22 cellular contexts compared by ENCODE assay signal in genomic region chr5:93107141-93107540, GRCh38.
DNase-seq lines count a peak whose midpoint lies in the region; ATAC-seq and TF ChIP-seq lines count a peak whose summit lies in the region.
"Had no signal": no experiment of that assay in that cellular context is flagged by ENCODE, and none has a peak within 500 bp of the region (broad histone marks: within the 10 kb centered on the region; RNA-seq: fewer than 3 reads in every experiment).

No MANE protein-coding gene starts in this region.

- H3K27ac ChIP-seq in uterus = peak overlapping the region; percentile 41 to 57
- no peak overlapping the region for H3K27ac ChIP-seq in dorsolateral prefrontal cortex

- H3K36me3 ChIP-seq in uterus = no peaks in the 10 kb centered on the region
- H3K36me3 ChIP-seq: HAP-1 had no signal

- TF ChIP-seq CTCF in mesothelial cell of epicardium (IDR thresholded peaks at IDR 0.05; ENCODE audit: unreplicated experiment) (no peak), uterus (IDR thresholded peaks at IDR 0.05) (no peak), dorsolateral prefrontal cortex (IDR thresholded peaks at IDR 0.05 in 54 of 56, conservative IDR thresholded peaks at IDR 0.05 in 2 of 56; ENCODE audit: low read depth in 1 of 56, partially characterized antibody in 56 of 56) (no peak)

- H3K9me3 Mint-ChIP-seq in mesothelial cell of epicardium = peaks cover 4% of the 10 kb centered on the region

- H3K4me3 Mint-ChIP-seq in mesothelial cell of epicardium = no peak overlapping the region
- H3K4me3 Mint-ChIP-seq: B cell; CD4-positive, CD25-positive, alpha-beta regulatory T cell had no signal

- H3K36me3 Mint-ChIP-seq in mesothelial cell of epicardium = peaks cover 3% of the 10 kb centered on the region
- H3K36me3 Mint-ChIP-seq: CD4-positive, CD25-positive, alpha-beta regulatory T cell had no signal

- intact Hi-C loops in uterus (cut with DNase I; ENCODE audit: low total_unique reads) = no loop called here
- intact Hi-C loops in dorsolateral prefrontal cortex (cut with DNase I) = no loop called here

- no peaks in the 10 kb centered on the region for H3K27me3 Mint-ChIP-seq in mesothelial cell of epicardium (ENCODE audit: low read depth)
- H3K27me3 Mint-ChIP-seq: B cell; CD4-positive, CD25-positive, alpha-beta regulatory T cell had no signal

- H3K4me3 ChIP-seq in uterus (no peak overlapping the region), dorsolateral prefrontal cortex (no peak overlapping the region)
- H3K4me3 ChIP-seq: HAP-1 had no signal

- H3K27ac Mint-ChIP-seq in mesothelial cell of epicardium = peak overlapping the region; percentile 51
- H3K27ac Mint-ChIP-seq: B cell; CD4-positive, CD25-positive, alpha-beta regulatory T cell had no signal

- H3K27me3 ChIP-seq in uterus = no peaks in the 10 kb centered on the region
- H3K27me3 ChIP-seq in dorsolateral prefrontal cortex = no peaks in the 10 kb centered on the region

- peaks cover 29% of the 10 kb centered on the region for H3K4me1 Mint-ChIP-seq in mesothelial cell of epicardium
- H3K4me1 Mint-ChIP-seq: B cell; CD4-positive, CD25-positive, alpha-beta regulatory T cell had no signal

- ATAC-seq in SK-N-SH treated with all-trans-retinoic acid at 6 μM for 48 hours = peak; percentile 20; the same call in 1 of the 3 replicates

- TF ChIP-seq POLR2A in uterus (IDR thresholded peaks at IDR 0.05) = no peak

- no peaks in the 10 kb centered on the region for H3K4me1 ChIP-seq in uterus
- H3K4me1 ChIP-seq: HAP-1 had no signal

- DNase-seq in NCI-H82 (lab: John Stamatoyannopoulos, UW) = peak; percentile 9
- DNase-seq in NCI-H82 treated with DMSO at 0.1 percent for 48 hours (lab: John Stamatoyannopoulos, UW; ENCODE audit: unreplicated experiment) = no peak
- DNase-seq in mesothelial cell of epicardium (ENCODE audit: low spot score in 2 of 2, unreplicated experiment in 2 of 2) = no peak
- DNase-seq in uterus = no peak
- no peak for DNase-seq in NCI-H446 treated with DMSO at 0.1 percent for 48 hours (lab: John Stamatoyannopoulos, UW)
- DNase-seq in NCI-H345 treated with DMSO at 0.1 percent for 48 hours (lab: John Stamatoyannopoulos, UW; ENCODE audit: unreplicated experiment) = no peak
- no peak for DNase-seq in dorsolateral prefrontal cortex
- DNase-seq: 8988T; CD4-positive, CD25-positive, alpha-beta regulatory T cell; COR-L47; DMS 273 treated with DMSO at 0.1 percent for 48 hours; DND-41; MM.1S; NCI-H1092; NCI-H187; NCI-H2107; NCI-H524 treated with DMSO at 0.1 percent for 48 hours; RPMI8226; SHP77 treated with DMSO at 0.1 percent for 48 hours had no signal

- H3K9me3 ChIP-seq in uterus = no peaks in the 10 kb centered on the region
- H3K9me3 ChIP-seq: HAP-1 had no signal

TF ChIP-seq in SK-N-SH treated with all-trans-retinoic acid at 6 μM for 48 hours, 23 proteins besides CTCF, POLR2A, EP300 and RAD21 (continues in another document):
- TF ChIP-seq ZNF565 (CRISPR knock-in tag; conservative IDR thresholded peaks at IDR 0.05; ENCODE audit: low read depth) = no peak
- TF ChIP-seq, protein P1, sequence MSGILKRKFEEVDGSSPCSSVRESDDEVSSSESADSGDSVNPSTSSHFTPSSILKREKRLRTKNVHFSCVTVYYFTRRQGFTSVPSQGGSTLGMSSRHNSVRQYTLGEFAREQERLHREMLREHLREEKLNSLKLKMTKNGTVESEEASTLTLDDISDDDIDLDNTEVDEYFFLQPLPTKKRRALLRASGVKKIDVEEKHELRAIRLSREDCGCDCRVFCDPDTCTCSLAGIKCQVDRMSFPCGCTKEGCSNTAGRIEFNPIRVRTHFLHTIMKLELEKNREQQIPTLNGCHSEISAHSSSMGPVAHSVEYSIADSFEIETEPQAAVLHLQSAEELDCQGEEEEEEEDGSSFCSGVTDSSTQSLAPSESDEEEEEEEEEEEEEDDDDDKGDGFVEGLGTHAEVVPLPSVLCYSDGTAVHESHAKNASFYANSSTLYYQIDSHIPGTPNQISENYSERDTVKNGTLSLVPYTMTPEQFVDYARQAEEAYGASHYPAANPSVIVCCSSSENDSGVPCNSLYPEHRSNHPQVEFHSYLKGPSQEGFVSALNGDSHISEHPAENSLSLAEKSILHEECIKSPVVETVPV (CRISPR knock-in tag; IDR thresholded peaks at IDR 0.05) = 0 out of 2 replicates have a peak, but pooled peaks have one; percentile 42
- TF ChIP-seq, protein P2, sequence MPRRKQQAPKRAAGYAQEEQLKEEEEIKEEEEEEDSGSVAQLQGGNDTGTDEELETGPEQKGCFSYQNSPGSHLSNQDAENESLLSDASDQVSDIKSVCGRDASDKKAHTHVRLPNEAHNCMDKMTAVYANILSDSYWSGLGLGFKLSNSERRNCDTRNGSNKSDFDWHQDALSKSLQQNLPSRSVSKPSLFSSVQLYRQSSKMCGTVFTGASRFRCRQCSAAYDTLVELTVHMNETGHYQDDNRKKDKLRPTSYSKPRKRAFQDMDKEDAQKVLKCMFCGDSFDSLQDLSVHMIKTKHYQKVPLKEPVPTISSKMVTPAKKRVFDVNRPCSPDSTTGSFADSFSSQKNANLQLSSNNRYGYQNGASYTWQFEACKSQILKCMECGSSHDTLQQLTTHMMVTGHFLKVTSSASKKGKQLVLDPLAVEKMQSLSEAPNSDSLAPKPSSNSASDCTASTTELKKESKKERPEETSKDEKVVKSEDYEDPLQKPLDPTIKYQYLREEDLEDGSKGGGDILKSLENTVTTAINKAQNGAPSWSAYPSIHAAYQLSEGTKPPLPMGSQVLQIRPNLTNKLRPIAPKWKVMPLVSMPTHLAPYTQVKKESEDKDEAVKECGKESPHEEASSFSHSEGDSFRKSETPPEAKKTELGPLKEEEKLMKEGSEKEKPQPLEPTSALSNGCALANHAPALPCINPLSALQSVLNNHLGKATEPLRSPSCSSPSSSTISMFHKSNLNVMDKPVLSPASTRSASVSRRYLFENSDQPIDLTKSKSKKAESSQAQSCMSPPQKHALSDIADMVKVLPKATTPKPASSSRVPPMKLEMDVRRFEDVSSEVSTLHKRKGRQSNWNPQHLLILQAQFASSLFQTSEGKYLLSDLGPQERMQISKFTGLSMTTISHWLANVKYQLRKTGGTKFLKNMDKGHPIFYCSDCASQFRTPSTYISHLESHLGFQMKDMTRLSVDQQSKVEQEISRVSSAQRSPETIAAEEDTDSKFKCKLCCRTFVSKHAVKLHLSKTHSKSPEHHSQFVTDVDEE (CRISPR knock-in tag; IDR thresholded peaks at IDR 0.05) = peak; percentile 90
- TF ChIP-seq ESRRG (CRISPR knock-in tag; IDR thresholded peaks at IDR 0.05) = peak; percentile 63; the same call in 1 of the 2 replicates
- peak; percentile 77; the same call in 1 of the 2 replicates for TF ChIP-seq TCF4 (CRISPR knock-in tag; IDR thresholded peaks at IDR 0.05; ENCODE audit: borderline replicate concordance)
- no peak for TF ChIP-seq BACH2 (CRISPR knock-in tag; IDR thresholded peaks at IDR 0.05; ENCODE audit: borderline replicate concordance)
- TF ChIP-seq POU6F1 (CRISPR knock-in tag; IDR thresholded peaks at IDR 0.05; ENCODE audit: borderline replicate concordance, low read depth) = no peak
- TF ChIP-seq ISL1 (CRISPR knock-in tag; IDR thresholded peaks at IDR 0.05) = peak; percentile 87
- no peak for TF ChIP-seq ZNF8 (CRISPR knock-in tag; IDR thresholded peaks at IDR 0.05)
- TF ChIP-seq ZFP3 (CRISPR knock-in tag; IDR thresholded peaks at IDR 0.05) = no peak
- TF ChIP-seq ZC3H10 (CRISPR knock-in tag; IDR thresholded peaks at IDR 0.05) = no peak
- TF ChIP-seq TOX (CRISPR knock-in tag; IDR thresholded peaks at IDR 0.05; ENCODE audit: borderline replicate concordance) = 0 out of 2 replicates have a peak, but pooled peaks have one; percentile 11
- TF ChIP-seq, protein P3, sequence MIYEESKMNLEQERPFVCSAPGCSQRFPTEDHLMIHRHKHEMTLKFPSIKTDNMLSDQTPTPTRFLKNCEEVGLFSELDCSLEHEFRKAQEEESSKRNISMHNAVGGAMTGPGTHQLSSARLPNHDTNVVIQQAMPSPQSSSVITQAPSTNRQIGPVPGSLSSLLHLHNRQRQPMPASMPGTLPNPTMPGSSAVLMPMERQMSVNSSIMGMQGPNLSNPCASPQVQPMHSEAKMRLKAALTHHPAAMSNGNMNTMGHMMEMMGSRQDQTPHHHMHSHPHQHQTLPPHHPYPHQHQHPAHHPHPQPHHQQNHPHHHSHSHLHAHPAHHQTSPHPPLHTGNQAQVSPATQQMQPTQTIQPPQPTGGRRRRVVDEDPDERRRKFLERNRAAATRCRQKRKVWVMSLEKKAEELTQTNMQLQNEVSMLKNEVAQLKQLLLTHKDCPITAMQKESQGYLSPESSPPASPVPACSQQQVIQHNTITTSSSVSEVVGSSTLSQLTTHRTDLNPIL (CRISPR knock-in tag; IDR thresholded peaks at IDR 0.05; ENCODE audit: low read depth) = no peak
- TF ChIP-seq GLIS3 (CRISPR knock-in tag; IDR thresholded peaks at IDR 0.05) = 0 out of 2 replicates have a peak, but pooled peaks have one; percentile 58
- TF ChIP-seq ZNF70 (CRISPR knock-in tag; IDR thresholded peaks at IDR 0.05) = peak; percentile 44; the same call in 1 of the 2 replicates
- TF ChIP-seq ZFP30 (CRISPR knock-in tag; IDR thresholded peaks at IDR 0.05) = no peak
- TF ChIP-seq ARNTL (CRISPR knock-in tag; IDR thresholded peaks at IDR 0.05; ENCODE audit: borderline replicate concordance, low read depth) = no peak
- no peak for TF ChIP-seq OSR1 (CRISPR knock-in tag; IDR thresholded peaks at IDR 0.05)
- TF ChIP-seq RARB (CRISPR knock-in tag; IDR thresholded peaks at IDR 0.05) = no peak
- no peak for TF ChIP-seq CSDC2 (CRISPR knock-in tag; IDR thresholded peaks at IDR 0.05)
- TF ChIP-seq SNAI2 (CRISPR knock-in tag; IDR thresholded peaks at IDR 0.05) = no peak
- no peak for TF ChIP-seq PPARA (CRISPR knock-in tag; IDR thresholded peaks at IDR 0.05; ENCODE audit: borderline replicate concordance)

Comparison
In these comparisons a context has a peak if more than half of its experiments do, and no peak if none do; other contexts are left out.
1. H3K27ac ChIP-seq: peak in uterus (2 of 2); none in dorsolateral prefrontal cortex (0 of 59).